In genomic region chr11:57762235-57762866, GRCh38 we compare ENCODE assay signal across 8 cellular contexts. TPM values are rescaled to one million over a fixed set of nuclear protein-coding genes. Genes with fewer than 3 reads are reported as not detected.
DNase-seq lines count a peak whose midpoint lies in the region; ATAC-seq, FAIRE-seq and TF ChIP-seq lines count a peak whose summit lies in the region.

No MANE protein-coding gene starts in this region.

- TF ChIP-seq POLR2A in GM18505 (IDR thresholded peaks at IDR 0.05; ENCODE audit: borderline replicate concordance, extremely low read depth, insufficient read depth, insufficient read length), result no peak
- TF ChIP-seq POLR2A in GM12891 (IDR thresholded peaks at IDR 0.05; ENCODE audit: low read depth, low read length), result no peak

- peak overlapping the region; percentile 84 for H3K4me3 ChIP-seq in iPS DF 6.9 (ENCODE audit: low read length)
- H3K4me3 ChIP-seq in small intestine (ENCODE audit: low read depth in 1 of 2, low read length in 2 of 2), result peak overlapping the region; percentile 47 to 53

- no CpG with 5 or more reads among the region's 9 CpGs for WGBS in iPS DF 6.9 (ENCODE audit: insufficient coverage, insufficient read length)
- 6 to 15% (median 12%) methylated on average over 9 of the region's 9 CpGs for WGBS in small intestine, 3 donors

- H3K27me3 Mint-ChIP-seq in HFFc6 (ENCODE audit: insufficient read depth), result no peaks in the 10 kb centered on the region
- H3K27me3 Mint-ChIP-seq in activated CD8-positive, alpha-beta T cell treated with anti-CD3 and anti-CD28 coated beads, Interleukin-2, amount 10 ng/mL, durations not matched to agents 7 days and 5 days (ENCODE audit: low read depth), result no peaks in the 10 kb centered on the region

- no peak for ATAC-seq in activated CD8-positive, alpha-beta T cell treated with anti-CD3 and anti-CD28 coated beads, Interleukin-2, amount 10 ng/mL, durations not matched to agents 7 days and 5 days
- ATAC-seq in GM18505 (IDR thresholded peaks at IDR 0.05; ENCODE audit: unreplicated experiment) (no peak), HG02588 (IDR thresholded peaks at IDR 0.05; ENCODE audit: unreplicated experiment) (no peak), GM18867 (IDR thresholded peaks at IDR 0.05; ENCODE audit: unreplicated experiment) (no peak)

- CTCF ChIA-PET in activated CD8-positive, alpha-beta T cell treated with anti-CD3 and anti-CD28 coated beads, Interleukin-2, amount 10 ng/mL, durations not matched to agents 7 days and 5 days (lab: Charles Lee), result interaction anchor here (1.0 to 11.2 kb wide), 7 partner anchors 10 to 122 kb away, joined by 3 to 96 read pairs (median 3); partner anchors contain the start of gene BTBD18

- TF ChIP-seq CTCF in HFFc6 (IDR thresholded peaks at IDR 0.05), result no peak

- DNase-seq in HFFc6 (no peak), iPS DF 6.9 (ENCODE audit: low read depth, low spot score) (no peak), small intestine (peak; percentile 52), GM12891 (ENCODE audit: insufficient read length, low spot score) (no peak)
- DNase-seq in activated CD8-positive, alpha-beta T cell treated with anti-CD3 and anti-CD28 coated beads, Interleukin-2, amount 10 ng/mL, durations not matched to agents 7 days and 5 days, result no peak

- H3K27me3 ChIP-seq in iPS DF 6.9 (ENCODE audit: control insufficient read depth, insufficient read depth, low read length), result no peaks in the 10 kb centered on the region
- no peaks in the 10 kb centered on the region for H3K27me3 ChIP-seq in small intestine (ENCODE audit: control insufficient read depth in 2 of 2, insufficient read depth in 2 of 2, low read length in 2 of 2)

- H3K4me1 Mint-ChIP-seq in HFFc6 (ENCODE audit: low read depth), result peaks cover 40% of the 10 kb centered on the region
- H3K4me1 Mint-ChIP-seq in activated CD8-positive, alpha-beta T cell treated with anti-CD3 and anti-CD28 coated beads, Interleukin-2, amount 10 ng/mL, durations not matched to agents 7 days and 5 days (ENCODE audit: low read depth), result peaks cover 27% of the 10 kb centered on the region

- no peak for FAIRE-seq in small intestine (lab: Jason Lieb, UNC)
- FAIRE-seq in GM12891 (lab: Jason Lieb, UNC), result no peak

- H3K9me3 Mint-ChIP-seq in HFFc6, result no peaks in the 10 kb centered on the region
- no peaks in the 10 kb centered on the region for H3K9me3 Mint-ChIP-seq in activated CD8-positive, alpha-beta T cell treated with anti-CD3 and anti-CD28 coated beads, Interleukin-2, amount 10 ng/mL, durations not matched to agents 7 days and 5 days (ENCODE audit: insufficient read depth)

- H3K27ac ChIP-seq in iPS DF 6.9 (ENCODE audit: low read length) (no peak overlapping the region), small intestine (ENCODE audit: low read depth in 1 of 2, low read length in 1 of 2) (peak overlapping the region; percentile 70 to 87)

- H3K4me3 Mint-ChIP-seq in HFFc6, result peak overlapping the region; percentile 100
- peak overlapping the region; percentile 32 for H3K4me3 Mint-ChIP-seq in activated CD8-positive, alpha-beta T cell treated with anti-CD3 and anti-CD28 coated beads, Interleukin-2, amount 10 ng/mL, durations not matched to agents 7 days and 5 days

- H3K9me3 ChIP-seq in iPS DF 6.9 (ENCODE audit: control insufficient read depth, insufficient read depth, low read length), result no peaks in the 10 kb centered on the region
- H3K9me3 ChIP-seq in small intestine (ENCODE audit: control insufficient read depth, low read depth), result no peaks in the 10 kb centered on the region

- H3K36me3 Mint-ChIP-seq in HFFc6 (ENCODE audit: low read depth), result peaks cover 21% of the 10 kb centered on the region
- H3K36me3 Mint-ChIP-seq in activated CD8-positive, alpha-beta T cell treated with anti-CD3 and anti-CD28 coated beads, Interleukin-2, amount 10 ng/mL, durations not matched to agents 7 days and 5 days (ENCODE audit: low read depth), result peaks cover 6% of the 10 kb centered on the region

- peak overlapping the region; percentile 99 for H3K27ac Mint-ChIP-seq in HFFc6
- H3K27ac Mint-ChIP-seq in activated CD8-positive, alpha-beta T cell treated with anti-CD3 and anti-CD28 coated beads, Interleukin-2, amount 10 ng/mL, durations not matched to agents 7 days and 5 days, result no peak overlapping the region

- POLR2A ChIA-PET in activated CD8-positive, alpha-beta T cell treated with anti-CD3 and anti-CD28 coated beads, Interleukin-2, amount 10 ng/mL, durations not matched to agents 7 days and 5 days (lab: Charles Lee), result no interaction called here

- H3K4me1 ChIP-seq in iPS DF 6.9 (ENCODE audit: control insufficient read depth, insufficient read depth, low read length), result peaks cover 2% of the 10 kb centered on the region; the same call in 1 of the 2 replicates
- peaks cover 2% of the 10 kb centered on the region in 2 donors for H3K4me1 ChIP-seq in small intestine (ENCODE audit: control insufficient read depth in 2 of 2, insufficient read depth in 1 of 2, low read depth in 1 of 2, low read length in 1 of 2)

- H3K36me3 ChIP-seq in iPS DF 6.9 (ENCODE audit: control insufficient read depth, insufficient read depth, low read length) (no peaks in the 10 kb centered on the region), small intestine (ENCODE audit: control insufficient read depth in 2 of 2, insufficient read depth in 2 of 2, low read length in 2 of 2) (peaks cover 0 to 2% of the 10 kb centered on the region in 2 donors)

TF ChIP-seq in GM12891, 5 proteins besides CTCF, POLR2A, EP300 and RAD21:
- TF ChIP-seq POU2F2 (IDR thresholded peaks at IDR 0.05; ENCODE audit: low read depth, low read length) (no peak), PAX5 (IDR thresholded peaks at IDR 0.05; ENCODE audit: insufficient read depth, low read length, severe bottlenecking) (no peak), POLR2AphosphoS5 (IDR thresholded peaks at IDR 0.05; ENCODE audit: low read depth, low read length) (no peak), SPI1 (IDR thresholded peaks at IDR 0.05; ENCODE audit: low read depth, low read length) (no peak), TAF1 (IDR thresholded peaks at IDR 0.05; ENCODE audit: low read depth, low read length) (no peak)

RNA-seq across cellular contexts. Expression of gene CTNND1, which starts 0.7 kb away (rescaled TPM):
- total RNA-seq in HFFc6 (2021; fragmentation: NEBNext Ultra II Directional; extraction: Animal tissue kit (Norgen Biotek cat#: 25700)), result 100 to 1,000 TPM; 131 to 153 (median 147) TPM
- 1 to 10 TPM; 6.8 to 8.4 TPM for total RNA-seq in activated CD8-positive, alpha-beta T cell treated with anti-CD3 and anti-CD28 coated beads, Interleukin-2, amount 10 ng/mL, durations not matched to agents 7 days and 5 days
- 100 to 1,000 TPM in 1 of 3 donors, 10 to 100 TPM in 2; 62.2 to 148 (median 89.7) TPM for polyA plus RNA-seq in small intestine
- polyA plus RNA-seq in GM12891 (2012; ENCODE audit: low read depth, missing spikeins), result 17.9 TPM

RNA-seq across cellular contexts. Expression of gene BTBD18, which starts 10.7 kb away (rescaled TPM):
- total RNA-seq in HFFc6 (2021; fragmentation: NEBNext Ultra II Directional; extraction: Animal tissue kit (Norgen Biotek cat#: 25700)), result not detected
- total RNA-seq in activated CD8-positive, alpha-beta T cell treated with anti-CD3 and anti-CD28 coated beads, Interleukin-2, amount 10 ng/mL, durations not matched to agents 7 days and 5 days, result not detected
- polyA plus RNA-seq in small intestine, result not detected
- polyA plus RNA-seq in GM12891 (2012; ENCODE audit: low read depth, missing spikeins), result 0.08 TPM

RNA-seq across cellular contexts. Expression of gene SELENOH, which starts 21.1 kb away (rescaled TPM):
- total RNA-seq in HFFc6 (2021; fragmentation: NEBNext Ultra II Directional; extraction: Animal tissue kit (Norgen Biotek cat#: 25700)), result 100 to 1,000 TPM; 128 to 186 (median 140) TPM
- 100 to 1,000 TPM; 204 to 210 TPM for total RNA-seq in activated CD8-positive, alpha-beta T cell treated with anti-CD3 and anti-CD28 coated beads, Interleukin-2, amount 10 ng/mL, durations not matched to agents 7 days and 5 days
- 100 to 1,000 TPM in 2 of 3 donors, 10 to 100 TPM in 1; 78.3 to 148 (median 144) TPM for polyA plus RNA-seq in small intestine
- polyA plus RNA-seq in GM12891 (2012; ENCODE audit: low read depth, missing spikeins), result 246 TPM

RNA-seq across cellular contexts. Expression of gene TMX2, which starts 50.0 kb away (rescaled TPM):
- 100 to 1,000 TPM in 2 of 6 experiments, 10 to 100 TPM in 4; 89.9 to 113 (median 97.2) TPM for total RNA-seq in HFFc6 (2021; fragmentation: NEBNext Ultra II Directional; extraction: Animal tissue kit (Norgen Biotek cat#: 25700))
- 10 to 100 TPM; 65.0 to 68.7 TPM for total RNA-seq in activated CD8-positive, alpha-beta T cell treated with anti-CD3 and anti-CD28 coated beads, Interleukin-2, amount 10 ng/mL, durations not matched to agents 7 days and 5 days
- 100 to 1,000 TPM in 1 of 3 donors, 10 to 100 TPM in 2; 43.4 to 152 (median 63.0) TPM for polyA plus RNA-seq in small intestine
- 50.1 TPM for polyA plus RNA-seq in GM12891 (2012; ENCODE audit: low read depth, missing spikeins)

RNA-seq across cellular contexts. Expression of gene MED19, which starts 50.3 kb away (rescaled TPM):
- 10 to 100 TPM; 19.1 to 22.4 (median 21.8) TPM for total RNA-seq in HFFc6 (2021; fragmentation: NEBNext Ultra II Directional; extraction: Animal tissue kit (Norgen Biotek cat#: 25700))
- total RNA-seq in activated CD8-positive, alpha-beta T cell treated with anti-CD3 and anti-CD28 coated beads, Interleukin-2, amount 10 ng/mL, durations not matched to agents 7 days and 5 days, result 10 to 100 TPM; 13.6 to 14.9 TPM
- 10 to 100 TPM; 15.9 to 18.4 (median 18.2) TPM for polyA plus RNA-seq in small intestine
- polyA plus RNA-seq in GM12891 (2012; ENCODE audit: low read depth, missing spikeins), result 13.9 TPM

Comparison
In these comparisons a context has a peak if more than half of its experiments do, and no peak if none do; other contexts are left out.
1. RNA of gene CTNND1, which starts 0.7 kb away (total RNA-seq): 131 to 153 TPM in HFFc6; 6.8 to 8.4 TPM in activated CD8-positive, alpha-beta T cell treated with anti-CD3 and anti-CD28 coated beads, Interleukin-2, amount 10 ng/mL, durations not matched to agents 7 days and 5 days; every median in the first group is over 10 times any median in the second.